ENCODE assay signal across 1 cellular context in the genomic region with DNA sequence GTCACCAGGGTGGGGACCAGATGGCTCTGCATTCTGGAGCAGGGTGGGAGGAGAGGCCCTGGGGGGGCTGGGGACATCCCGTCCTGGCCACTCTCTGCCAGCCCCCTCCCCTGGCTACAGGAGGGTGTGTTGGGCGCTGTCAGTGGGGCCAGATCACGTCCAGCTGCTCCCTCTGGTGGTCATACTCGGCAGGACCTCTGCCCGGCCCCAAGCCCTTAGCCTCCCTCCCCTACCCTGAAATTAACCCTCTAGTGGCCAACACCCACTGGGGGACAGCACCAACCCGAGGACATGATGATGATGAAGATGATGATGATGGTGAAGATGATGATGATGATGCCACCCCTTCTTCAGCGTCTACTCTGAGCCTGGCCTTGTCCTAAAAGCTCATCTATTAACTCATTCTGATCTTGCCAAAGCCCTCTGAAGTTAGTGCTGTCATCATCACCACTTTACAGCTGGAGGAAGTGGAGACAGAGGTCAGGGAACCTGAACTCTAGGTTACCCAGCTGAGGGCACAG.
TF ChIP-seq lines count a peak whose summit lies in the region.

No MANE protein-coding gene starts in this region.

TF ChIP-seq in HEK293, 187 proteins besides CTCF, POLR2A, EP300 and RAD21 (continued from another document and continues in another):
- TF ChIP-seq, protein P1, sequence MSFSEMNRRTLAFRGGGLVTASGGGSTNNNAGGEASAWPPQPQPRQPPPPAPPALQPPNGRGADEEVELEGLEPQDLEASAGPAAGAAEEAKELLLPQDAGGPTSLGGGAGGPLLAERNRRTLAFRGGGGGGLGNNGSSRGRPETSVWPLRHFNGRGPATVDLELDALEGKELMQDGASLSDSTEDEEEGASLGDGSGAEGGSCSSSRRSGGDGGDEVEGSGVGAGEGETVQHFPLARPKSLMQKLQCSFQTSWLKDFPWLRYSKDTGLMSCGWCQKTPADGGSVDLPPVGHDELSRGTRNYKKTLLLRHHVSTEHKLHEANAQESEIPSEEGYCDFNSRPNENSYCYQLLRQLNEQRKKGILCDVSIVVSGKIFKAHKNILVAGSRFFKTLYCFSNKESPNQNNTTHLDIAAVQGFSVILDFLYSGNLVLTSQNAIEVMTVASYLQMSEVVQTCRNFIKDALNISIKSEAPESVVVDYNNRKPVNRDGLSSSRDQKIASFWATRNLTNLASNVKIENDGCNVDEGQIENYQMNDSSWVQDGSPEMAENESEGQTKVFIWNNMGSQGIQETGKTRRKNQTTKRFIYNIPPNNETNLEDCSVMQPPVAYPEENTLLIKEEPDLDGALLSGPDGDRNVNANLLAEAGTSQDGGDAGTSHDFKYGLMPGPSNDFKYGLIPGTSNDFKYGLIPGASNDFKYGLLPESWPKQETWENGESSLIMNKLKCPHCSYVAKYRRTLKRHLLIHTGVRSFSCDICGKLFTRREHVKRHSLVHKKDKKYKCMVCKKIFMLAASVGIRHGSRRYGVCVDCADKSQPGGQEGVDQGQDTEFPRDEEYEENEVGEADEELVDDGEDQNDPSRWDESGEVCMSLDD (tag by site-specific recombination; IDR thresholded peaks at IDR 0.05) = peak; percentile 88
- TF ChIP-seq ZNF341 (tag by site-specific recombination; IDR thresholded peaks at IDR 0.05; ENCODE audit: low read depth) (peak; percentile 23; the same call in 1 of the 2 replicates), GLI4 (tag by site-specific recombination; IDR thresholded peaks at IDR 0.05) (peak; percentile 51; the same call in 1 of the 2 replicates), ZNF514 (tag by site-specific recombination; IDR thresholded peaks at IDR 0.05) (no peak), ZNF292 (tag by site-specific recombination; IDR thresholded peaks at IDR 0.05; ENCODE audit: borderline replicate concordance, low read depth) (no peak), OVOL3 (tag by site-specific recombination; IDR thresholded peaks at IDR 0.05) (no peak), ZNF391 (tag by site-specific recombination; IDR thresholded peaks at IDR 0.05; ENCODE audit: borderline replicate concordance, low read depth) (peak; percentile 76; the same call in 1 of the 2 replicates), KLF1 (tag by site-specific recombination; IDR thresholded peaks at IDR 0.05) (peak; percentile 67), ZSCAN30 (tag by site-specific recombination; IDR thresholded peaks at IDR 0.05) (peak; percentile 86; the same call in 1 of the 2 replicates), MYNN (tag by site-specific recombination; IDR thresholded peaks at IDR 0.05; ENCODE audit: borderline replicate concordance) (no peak), ZNF121 (tag by site-specific recombination; IDR thresholded peaks at IDR 0.05) (no peak), ZNF239 (tag by site-specific recombination; IDR thresholded peaks at IDR 0.05) (0 out of 2 replicates have a peak, but pooled peaks have one; percentile 24), ZEB2 (tag by site-specific recombination; IDR thresholded peaks at IDR 0.05) (peak; percentile 86), ZNF19 (tag by site-specific recombination; IDR thresholded peaks at IDR 0.05; ENCODE audit: low read depth) (no peak), ZNF660 (tag by site-specific recombination; IDR thresholded peaks at IDR 0.05) (no peak; the same call in 1 of the 2 replicates), ZNF600 (tag by site-specific recombination; IDR thresholded peaks at IDR 0.05) (peak; percentile 68; the same call in 1 of the 2 replicates), ZFP37 (tag by site-specific recombination; IDR thresholded peaks at IDR 0.05) (peak; percentile 80; the same call in 1 of the 2 replicates), ZNF155 (tag by site-specific recombination; IDR thresholded peaks at IDR 0.05) (no peak), ZNF404 (tag by site-specific recombination; IDR thresholded peaks at IDR 0.05) (no peak), SCRT1 (tag by site-specific recombination; IDR thresholded peaks at IDR 0.05; ENCODE audit: borderline replicate concordance) (no peak), KLF10 (tag by site-specific recombination; IDR thresholded peaks at IDR 0.05) (no peak; the same call in 1 of the 2 replicates), ZNF768 (tag by site-specific recombination; IDR thresholded peaks at IDR 0.05) (no peak), ZNF24 (tag by site-specific recombination; IDR thresholded peaks at IDR 0.05) (peak; percentile 80; the same call in 1 of the 2 replicates), HOXD13 (CRISPR knock-in tag; IDR thresholded peaks at IDR 0.05; ENCODE audit: borderline replicate concordance) (no peak), ZNF664 (tag by site-specific recombination; IDR thresholded peaks at IDR 0.05) (no peak), ZNF747 (tag by site-specific recombination; IDR thresholded peaks at IDR 0.05) (no peak), ZNF157 (tag by site-specific recombination; IDR thresholded peaks at IDR 0.05) (no peak), ZNF558 (tag by site-specific recombination; IDR thresholded peaks at IDR 0.05) (0 out of 2 replicates have a peak, but pooled peaks have one; percentile 36), ZNF626 (tag by site-specific recombination; IDR thresholded peaks at IDR 0.05) (no peak), ZNF555 (tag by site-specific recombination; conservative IDR thresholded peaks at IDR 0.05) (no peak), ZNF529 (tag by site-specific recombination; IDR thresholded peaks at IDR 0.05; ENCODE audit: insufficient replicate concordance) (no peak), ZNF521 (tag by site-specific recombination; IDR thresholded peaks at IDR 0.05) (no peak), ZNF16 (tag by site-specific recombination; IDR thresholded peaks at IDR 0.05; ENCODE audit: low read depth) (no peak), ZBTB1 (tag by site-specific recombination; IDR thresholded peaks at IDR 0.05) (no peak)
- TF ChIP-seq, protein P2, sequence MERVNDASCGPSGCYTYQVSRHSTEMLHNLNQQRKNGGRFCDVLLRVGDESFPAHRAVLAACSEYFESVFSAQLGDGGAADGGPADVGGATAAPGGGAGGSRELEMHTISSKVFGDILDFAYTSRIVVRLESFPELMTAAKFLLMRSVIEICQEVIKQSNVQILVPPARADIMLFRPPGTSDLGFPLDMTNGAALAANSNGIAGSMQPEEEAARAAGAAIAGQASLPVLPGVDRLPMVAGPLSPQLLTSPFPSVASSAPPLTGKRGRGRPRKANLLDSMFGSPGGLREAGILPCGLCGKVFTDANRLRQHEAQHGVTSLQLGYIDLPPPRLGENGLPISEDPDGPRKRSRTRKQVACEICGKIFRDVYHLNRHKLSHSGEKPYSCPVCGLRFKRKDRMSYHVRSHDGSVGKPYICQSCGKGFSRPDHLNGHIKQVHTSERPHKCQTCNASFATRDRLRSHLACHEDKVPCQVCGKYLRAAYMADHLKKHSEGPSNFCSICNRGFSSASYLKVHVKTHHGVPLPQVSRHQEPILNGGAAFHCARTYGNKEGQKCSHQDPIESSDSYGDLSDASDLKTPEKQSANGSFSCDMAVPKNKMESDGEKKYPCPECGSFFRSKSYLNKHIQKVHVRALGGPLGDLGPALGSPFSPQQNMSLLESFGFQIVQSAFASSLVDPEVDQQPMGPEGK (tag by site-specific recombination; IDR thresholded peaks at IDR 0.05) = peak; percentile 94
- TF ChIP-seq, protein P3, sequence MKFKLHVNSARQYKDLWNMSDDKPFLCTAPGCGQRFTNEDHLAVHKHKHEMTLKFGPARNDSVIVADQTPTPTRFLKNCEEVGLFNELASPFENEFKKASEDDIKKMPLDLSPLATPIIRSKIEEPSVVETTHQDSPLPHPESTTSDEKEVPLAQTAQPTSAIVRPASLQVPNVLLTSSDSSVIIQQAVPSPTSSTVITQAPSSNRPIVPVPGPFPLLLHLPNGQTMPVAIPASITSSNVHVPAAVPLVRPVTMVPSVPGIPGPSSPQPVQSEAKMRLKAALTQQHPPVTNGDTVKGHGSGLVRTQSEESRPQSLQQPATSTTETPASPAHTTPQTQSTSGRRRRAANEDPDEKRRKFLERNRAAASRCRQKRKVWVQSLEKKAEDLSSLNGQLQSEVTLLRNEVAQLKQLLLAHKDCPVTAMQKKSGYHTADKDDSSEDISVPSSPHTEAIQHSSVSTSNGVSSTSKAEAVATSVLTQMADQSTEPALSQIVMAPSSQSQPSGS (tag by site-specific recombination; IDR thresholded peaks at IDR 0.05; ENCODE audit: low read depth) = peak; percentile 26; the same call in 1 of the 2 replicates
- TF ChIP-seq, protein P4, sequence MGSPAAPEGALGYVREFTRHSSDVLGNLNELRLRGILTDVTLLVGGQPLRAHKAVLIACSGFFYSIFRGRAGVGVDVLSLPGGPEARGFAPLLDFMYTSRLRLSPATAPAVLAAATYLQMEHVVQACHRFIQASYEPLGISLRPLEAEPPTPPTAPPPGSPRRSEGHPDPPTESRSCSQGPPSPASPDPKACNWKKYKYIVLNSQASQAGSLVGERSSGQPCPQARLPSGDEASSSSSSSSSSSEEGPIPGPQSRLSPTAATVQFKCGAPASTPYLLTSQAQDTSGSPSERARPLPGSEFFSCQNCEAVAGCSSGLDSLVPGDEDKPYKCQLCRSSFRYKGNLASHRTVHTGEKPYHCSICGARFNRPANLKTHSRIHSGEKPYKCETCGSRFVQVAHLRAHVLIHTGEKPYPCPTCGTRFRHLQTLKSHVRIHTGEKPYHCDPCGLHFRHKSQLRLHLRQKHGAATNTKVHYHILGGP (tag by site-specific recombination; IDR thresholded peaks at IDR 0.05) = no peak
- TF ChIP-seq, protein P5, sequence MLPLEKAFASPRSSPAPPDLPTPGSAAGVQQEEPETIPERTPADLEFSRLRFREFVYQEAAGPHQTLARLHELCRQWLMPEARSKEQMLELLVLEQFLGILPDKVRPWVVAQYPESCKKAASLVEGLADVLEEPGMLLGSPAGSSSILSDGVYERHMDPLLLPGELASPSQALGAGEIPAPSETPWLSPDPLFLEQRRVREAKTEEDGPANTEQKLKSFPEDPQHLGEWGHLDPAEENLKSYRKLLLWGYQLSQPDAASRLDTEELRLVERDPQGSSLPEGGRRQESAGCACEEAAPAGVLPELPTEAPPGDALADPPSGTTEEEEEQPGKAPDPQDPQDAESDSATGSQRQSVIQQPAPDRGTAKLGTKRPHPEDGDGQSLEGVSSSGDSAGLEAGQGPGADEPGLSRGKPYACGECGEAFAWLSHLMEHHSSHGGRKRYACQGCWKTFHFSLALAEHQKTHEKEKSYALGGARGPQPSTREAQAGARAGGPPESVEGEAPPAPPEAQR (tag by site-specific recombination; IDR thresholded peaks at IDR 0.05) = peak; percentile 85
- TF ChIP-seq, protein P6, sequence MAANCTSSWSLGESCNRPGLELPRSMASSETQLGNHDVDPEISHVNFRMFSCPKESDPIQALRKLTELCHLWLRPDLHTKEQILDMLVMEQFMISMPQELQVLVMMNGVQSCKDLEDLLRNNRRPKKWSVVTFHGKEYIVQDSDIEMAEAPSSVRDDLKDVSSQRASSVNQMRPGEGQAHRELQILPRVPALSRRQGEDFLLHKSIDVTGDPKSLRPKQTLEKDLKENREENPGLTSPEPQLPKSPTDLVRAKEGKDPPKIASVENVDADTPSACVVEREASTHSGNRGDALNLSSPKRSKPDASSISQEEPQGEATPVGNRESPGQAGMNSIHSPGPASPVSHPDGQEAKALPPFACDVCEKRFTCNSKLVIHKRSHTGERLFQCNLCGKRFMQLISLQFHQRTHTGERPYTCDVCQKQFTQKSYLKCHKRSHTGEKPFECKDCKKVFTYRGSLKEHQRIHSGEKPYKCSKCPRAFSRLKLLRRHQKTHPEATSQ (tag by site-specific recombination; IDR thresholded peaks at IDR 0.05) = no peak
- TF ChIP-seq, protein P7, sequence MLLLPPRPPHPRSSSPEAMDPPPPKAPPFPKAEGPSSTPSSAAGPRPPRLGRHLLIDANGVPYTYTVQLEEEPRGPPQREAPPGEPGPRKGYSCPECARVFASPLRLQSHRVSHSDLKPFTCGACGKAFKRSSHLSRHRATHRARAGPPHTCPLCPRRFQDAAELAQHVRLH (tag by site-specific recombination; IDR thresholded peaks at IDR 0.05) = peak; percentile 78
- TF ChIP-seq, protein P8, sequence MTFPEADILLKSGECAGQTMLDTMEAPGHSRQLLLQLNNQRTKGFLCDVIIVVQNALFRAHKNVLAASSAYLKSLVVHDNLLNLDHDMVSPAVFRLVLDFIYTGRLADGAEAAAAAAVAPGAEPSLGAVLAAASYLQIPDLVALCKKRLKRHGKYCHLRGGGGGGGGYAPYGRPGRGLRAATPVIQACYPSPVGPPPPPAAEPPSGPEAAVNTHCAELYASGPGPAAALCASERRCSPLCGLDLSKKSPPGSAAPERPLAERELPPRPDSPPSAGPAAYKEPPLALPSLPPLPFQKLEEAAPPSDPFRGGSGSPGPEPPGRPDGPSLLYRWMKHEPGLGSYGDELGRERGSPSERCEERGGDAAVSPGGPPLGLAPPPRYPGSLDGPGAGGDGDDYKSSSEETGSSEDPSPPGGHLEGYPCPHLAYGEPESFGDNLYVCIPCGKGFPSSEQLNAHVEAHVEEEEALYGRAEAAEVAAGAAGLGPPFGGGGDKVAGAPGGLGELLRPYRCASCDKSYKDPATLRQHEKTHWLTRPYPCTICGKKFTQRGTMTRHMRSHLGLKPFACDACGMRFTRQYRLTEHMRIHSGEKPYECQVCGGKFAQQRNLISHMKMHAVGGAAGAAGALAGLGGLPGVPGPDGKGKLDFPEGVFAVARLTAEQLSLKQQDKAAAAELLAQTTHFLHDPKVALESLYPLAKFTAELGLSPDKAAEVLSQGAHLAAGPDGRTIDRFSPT (tag by site-specific recombination; IDR thresholded peaks at IDR 0.05) = peak; percentile 82
- TF ChIP-seq, protein P9, sequence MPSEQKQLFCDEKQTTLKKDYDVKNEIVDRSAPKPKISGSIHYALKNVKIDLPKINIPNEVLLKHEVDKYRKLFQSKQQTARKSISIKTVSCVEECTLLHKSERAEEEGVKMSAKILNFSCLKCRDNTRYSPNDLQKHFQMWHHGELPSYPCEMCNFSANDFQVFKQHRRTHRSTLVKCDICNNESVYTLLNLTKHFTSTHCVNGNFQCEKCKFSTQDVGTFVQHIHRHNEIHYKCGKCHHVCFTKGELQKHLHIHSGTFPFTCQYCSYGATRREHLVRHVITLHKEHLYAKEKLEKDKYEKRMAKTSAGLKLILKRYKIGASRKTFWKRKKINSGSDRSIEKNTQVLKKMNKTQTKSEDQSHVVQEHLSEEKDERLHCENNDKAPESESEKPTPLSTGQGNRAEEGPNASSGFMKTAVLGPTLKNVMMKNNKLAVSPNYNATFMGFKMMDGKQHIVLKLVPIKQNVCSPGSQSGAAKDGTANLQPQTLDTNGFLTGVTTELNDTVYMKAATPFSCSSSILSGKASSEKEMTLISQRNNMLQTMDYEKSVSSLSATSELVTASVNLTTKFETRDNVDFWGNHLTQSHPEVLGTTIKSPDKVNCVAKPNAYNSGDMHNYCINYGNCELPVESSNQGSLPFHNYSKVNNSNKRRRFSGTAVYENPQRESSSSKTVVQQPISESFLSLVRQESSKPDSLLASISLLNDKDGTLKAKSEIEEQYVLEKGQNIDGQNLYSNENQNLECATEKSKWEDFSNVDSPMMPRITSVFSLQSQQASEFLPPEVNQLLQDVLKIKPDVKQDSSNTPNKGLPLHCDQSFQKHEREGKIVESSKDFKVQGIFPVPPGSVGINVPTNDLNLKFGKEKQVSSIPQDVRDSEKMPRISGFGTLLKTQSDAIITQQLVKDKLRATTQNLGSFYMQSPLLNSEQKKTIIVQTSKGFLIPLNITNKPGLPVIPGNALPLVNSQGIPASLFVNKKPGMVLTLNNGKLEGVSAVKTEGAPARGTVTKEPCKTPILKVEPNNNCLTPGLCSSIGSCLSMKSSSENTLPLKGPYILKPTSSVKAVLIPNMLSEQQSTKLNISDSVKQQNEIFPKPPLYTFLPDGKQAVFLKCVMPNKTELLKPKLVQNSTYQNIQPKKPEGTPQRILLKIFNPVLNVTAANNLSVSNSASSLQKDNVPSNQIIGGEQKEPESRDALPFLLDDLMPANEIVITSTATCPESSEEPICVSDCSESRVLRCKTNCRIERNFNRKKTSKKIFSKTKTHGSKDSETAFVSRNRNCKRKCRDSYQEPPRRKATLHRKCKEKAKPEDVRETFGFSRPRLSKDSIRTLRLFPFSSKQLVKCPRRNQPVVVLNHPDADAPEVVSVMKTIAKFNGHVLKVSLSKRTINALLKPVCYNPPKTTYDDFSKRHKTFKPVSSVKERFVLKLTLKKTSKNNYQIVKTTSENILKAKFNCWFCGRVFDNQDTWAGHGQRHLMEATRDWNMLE (tag by site-specific recombination; conservative IDR thresholded peaks at IDR 0.05; ENCODE audit: low read depth) = no peak
